In the genomic region with DNA sequence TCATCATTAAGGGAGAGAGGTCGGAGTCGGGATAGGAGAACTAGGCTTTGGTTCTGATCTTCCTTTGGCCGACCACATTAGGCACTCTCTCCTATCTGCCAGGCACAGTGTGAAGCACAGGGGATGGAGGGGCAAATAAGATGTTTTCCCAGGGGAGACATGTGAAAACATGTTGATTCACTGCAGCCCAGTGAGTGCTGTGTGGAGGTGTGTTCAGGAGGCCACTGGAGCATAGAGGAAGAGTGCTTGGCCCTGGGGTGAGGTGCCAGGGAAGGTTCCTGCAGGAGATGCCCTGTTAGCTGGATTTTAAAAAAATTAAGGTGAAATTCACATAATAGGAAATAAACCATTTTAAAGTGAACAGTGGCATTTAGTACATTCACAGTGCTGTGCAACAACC, we compare ENCODE assay signal across 1 cellular context.
TF ChIP-seq lines count a peak whose summit lies in the region.

No MANE protein-coding gene starts in this region.

TF ChIP-seq in H1, 55 proteins besides CTCF, POLR2A, EP300 and RAD21:
- TF ChIP-seq USF2 (IDR thresholded peaks at IDR 0.05; ENCODE audit: low read length) (no peak), JUN (IDR thresholded peaks at IDR 0.05; ENCODE audit: low read depth, low read length) (no peak), BCL11A (IDR thresholded peaks at IDR 0.05; ENCODE audit: low read depth in 2 of 2, low read length in 2 of 2) (no peak), HDAC6 (IDR thresholded peaks at IDR 0.05; ENCODE audit: low read depth, low read length) (no peak)
